ENCODE assay signal across 4 cellular contexts in the genomic region with DNA sequence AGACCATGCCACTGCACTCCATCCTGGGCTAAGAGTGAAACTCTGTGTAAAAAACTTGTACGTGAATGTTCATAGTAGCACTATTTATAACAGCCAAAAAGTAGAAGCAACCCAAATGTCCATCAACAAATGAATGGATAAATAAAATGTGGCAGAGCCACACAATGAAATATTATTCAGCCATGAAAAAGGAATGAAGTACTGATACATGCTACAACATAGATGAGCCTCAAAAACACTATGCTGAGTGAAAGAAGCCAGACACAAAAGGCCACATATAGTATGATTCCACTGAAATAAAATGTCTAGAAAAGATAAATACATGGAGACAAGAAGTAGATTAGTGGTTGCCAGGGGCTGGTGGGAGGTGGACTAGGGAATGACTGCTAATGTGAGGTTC.
TF ChIP-seq lines count a peak whose summit lies in the region.

No MANE protein-coding gene starts in this region.

TF ChIP-seq in HEK293, 187 proteins besides CTCF, POLR2A, EP300 and RAD21:
- TF ChIP-seq ZNF146 (tag by site-specific recombination; IDR thresholded peaks at IDR 0.05) = peak; percentile 74
- TF ChIP-seq, protein P1, sequence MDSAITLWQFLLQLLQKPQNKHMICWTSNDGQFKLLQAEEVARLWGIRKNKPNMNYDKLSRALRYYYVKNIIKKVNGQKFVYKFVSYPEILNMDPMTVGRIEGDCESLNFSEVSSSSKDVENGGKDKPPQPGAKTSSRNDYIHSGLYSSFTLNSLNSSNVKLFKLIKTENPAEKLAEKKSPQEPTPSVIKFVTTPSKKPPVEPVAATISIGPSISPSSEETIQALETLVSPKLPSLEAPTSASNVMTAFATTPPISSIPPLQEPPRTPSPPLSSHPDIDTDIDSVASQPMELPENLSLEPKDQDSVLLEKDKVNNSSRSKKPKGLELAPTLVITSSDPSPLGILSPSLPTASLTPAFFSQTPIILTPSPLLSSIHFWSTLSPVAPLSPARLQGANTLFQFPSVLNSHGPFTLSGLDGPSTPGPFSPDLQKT (IDR thresholded peaks at IDR 0.05; ENCODE audit: borderline replicate concordance, low read depth, low read length) = no peak
- TF ChIP-seq SETDB1 (IDR thresholded peaks at IDR 0.05; ENCODE audit: insufficient read length, low read length) = no peak
- TF ChIP-seq, protein P2, sequence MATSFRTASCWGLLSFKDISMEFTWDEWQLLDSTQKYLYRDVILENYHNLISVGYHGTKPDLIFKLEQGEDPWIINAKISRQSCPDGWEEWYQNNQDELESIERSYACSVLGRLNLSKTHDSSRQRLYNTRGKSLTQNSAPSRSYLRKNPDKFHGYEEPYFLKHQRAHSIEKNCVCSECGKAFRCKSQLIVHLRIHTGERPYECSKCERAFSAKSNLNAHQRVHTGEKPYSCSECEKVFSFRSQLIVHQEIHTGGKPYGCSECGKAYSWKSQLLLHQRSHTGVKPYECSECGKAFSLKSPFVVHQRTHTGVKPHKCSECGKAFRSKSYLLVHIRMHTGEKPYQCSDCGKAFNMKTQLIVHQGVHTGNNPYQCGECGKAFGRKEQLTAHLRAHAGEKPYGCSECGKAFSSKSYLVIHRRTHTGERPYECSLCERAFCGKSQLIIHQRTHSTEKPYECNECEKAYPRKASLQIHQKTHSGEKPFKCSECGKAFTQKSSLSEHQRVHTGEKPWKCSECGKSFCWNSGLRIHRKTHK (tag by site-specific recombination; IDR thresholded peaks at IDR 0.05) = no peak
- no peak for TF ChIP-seq ZNF623 (tag by site-specific recombination; IDR thresholded peaks at IDR 0.05)

TF ChIP-seq in GM12878, 131 proteins besides CTCF, POLR2A, EP300 and RAD21:
- TF ChIP-seq, protein P3, sequence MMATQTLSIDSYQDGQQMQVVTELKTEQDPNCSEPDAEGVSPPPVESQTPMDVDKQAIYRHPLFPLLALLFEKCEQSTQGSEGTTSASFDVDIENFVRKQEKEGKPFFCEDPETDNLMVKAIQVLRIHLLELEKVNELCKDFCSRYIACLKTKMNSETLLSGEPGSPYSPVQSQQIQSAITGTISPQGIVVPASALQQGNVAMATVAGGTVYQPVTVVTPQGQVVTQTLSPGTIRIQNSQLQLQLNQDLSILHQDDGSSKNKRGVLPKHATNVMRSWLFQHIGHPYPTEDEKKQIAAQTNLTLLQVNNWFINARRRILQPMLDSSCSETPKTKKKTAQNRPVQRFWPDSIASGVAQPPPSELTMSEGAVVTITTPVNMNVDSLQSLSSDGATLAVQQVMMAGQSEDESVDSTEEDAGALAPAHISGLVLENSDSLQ (IDR thresholded peaks at IDR 0.05) = no peak
- TF ChIP-seq ZNF384 (IDR thresholded peaks at IDR 0.05; ENCODE audit: borderline replicate concordance, low read depth, low read length) (no peak), RAD51 (IDR thresholded peaks at IDR 0.05) (no peak), SP1 (IDR thresholded peaks at IDR 0.05; ENCODE audit: low read depth, low read length) (no peak), E4F1 (IDR thresholded peaks at IDR 0.05; ENCODE audit: borderline replicate concordance, partially characterized antibody) (no peak), TCF12 (IDR thresholded peaks at IDR 0.05; ENCODE audit: low read depth, low read length) (no peak), POLR2AphosphoS5 (IDR thresholded peaks at IDR 0.05; ENCODE audit: low read length) (no peak), ZNF24 (IDR thresholded peaks at IDR 0.05) (0 out of 2 replicates have a peak, but pooled peaks have one; percentile 54), ZNF217 (IDR thresholded peaks at IDR 0.05) (0 out of 2 replicates have a peak, but pooled peaks have one; percentile 32), WRNIP1 (IDR thresholded peaks at IDR 0.05; ENCODE audit: borderline replicate concordance, low read depth, low read length) (no peak), BMI1 (IDR thresholded peaks at IDR 0.05; ENCODE audit: borderline replicate concordance) (no peak), EED (IDR thresholded peaks at IDR 0.05; ENCODE audit: low read depth) (no peak), YBX1 (IDR thresholded peaks at IDR 0.05) (no peak)
- TF ChIP-seq, protein P4, sequence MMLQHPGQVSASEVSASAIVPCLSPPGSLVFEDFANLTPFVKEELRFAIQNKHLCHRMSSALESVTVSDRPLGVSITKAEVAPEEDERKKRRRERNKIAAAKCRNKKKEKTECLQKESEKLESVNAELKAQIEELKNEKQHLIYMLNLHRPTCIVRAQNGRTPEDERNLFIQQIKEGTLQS (IDR thresholded peaks at IDR 0.05; ENCODE audit: borderline replicate concordance, extremely low read depth, low read depth, low read length) = no peak

TF ChIP-seq in K562, 482 proteins besides CTCF, POLR2A, EP300 and RAD21:
- no peak for TF ChIP-seq CBX3 (IDR thresholded peaks at IDR 0.05; ENCODE audit: borderline replicate concordance in 1 of 2, low read length in 2 of 2)
- TF ChIP-seq ZNF780A (CRISPR knock-in tag; IDR thresholded peaks at IDR 0.05) = no peak
- TF ChIP-seq ZNF324 (CRISPR knock-in tag; IDR thresholded peaks at IDR 0.05) = no peak
- TF ChIP-seq ZNF146 (CRISPR knock-in tag; IDR thresholded peaks at IDR 0.05; ENCODE audit: unreplicated experiment) = peak; percentile 32

TF ChIP-seq in GM23338, 12 proteins besides CTCF, POLR2A, EP300 and RAD21:
- no peak for TF ChIP-seq ZNF331 (CRISPR knock-in tag; IDR thresholded peaks at IDR 0.05; ENCODE audit: low read depth)
- TF ChIP-seq STAT1 (IDR thresholded peaks at IDR 0.05; ENCODE audit: unreplicated experiment) = no peak
- no peak for TF ChIP-seq ZNF114 (CRISPR knock-in tag; IDR thresholded peaks at IDR 0.05)
